In the genomic region with DNA sequence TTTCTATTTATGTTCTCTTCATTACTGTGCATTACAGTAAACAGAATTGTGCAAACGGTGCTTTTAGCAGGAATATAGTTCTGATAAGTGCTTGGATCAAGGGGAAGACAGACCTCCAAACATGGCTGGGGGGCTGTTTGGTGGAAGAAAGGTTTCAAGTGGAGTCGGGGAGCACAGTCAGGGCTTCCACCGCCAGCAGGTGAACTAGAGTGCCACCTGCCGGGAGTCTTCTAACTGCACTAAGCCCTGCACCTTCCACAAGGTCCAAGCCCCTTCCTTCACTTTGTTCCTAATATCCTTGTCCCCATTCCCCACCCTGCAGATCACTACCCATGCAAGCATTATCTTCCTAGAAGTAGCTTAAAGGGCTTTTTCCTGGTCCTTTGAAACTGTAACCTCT, we compare ENCODE assay signal across 9 cellular contexts. TPM values are rescaled to one million over a fixed set of nuclear protein-coding genes. Genes with fewer than 3 reads are reported as not detected.
A peak's percentile ranks its signal among the peaks of the same experiment; 100 is the strongest.
DNase-seq lines count a peak whose midpoint lies in the region; ATAC-seq and TF ChIP-seq lines count a peak whose summit lies in the region.
"Had no signal": no experiment of that assay in that cellular context is flagged by ENCODE, and none has a peak within 500 bp of the region (broad histone marks: within the 10 kb centered on the region; RNA-seq: fewer than 3 reads in every experiment).

No MANE protein-coding gene starts in this region.

- H3K27me3 ChIP-seq in H7 (ENCODE audit: control insufficient read depth, insufficient read depth, low read length), result peaks cover 39% of the 10 kb centered on the region

- H3K27ac ChIP-seq in C4-2B, result peak overlapping the region; percentile 69

- peak; percentile 82 for DNase-seq in H7
- peak; percentile 48 for DNase-seq in RPMI8226
- peak in 26 of 42 donors; percentile 25 to 81 (median 64) for DNase-seq in head of caudate nucleus
- no peak for DNase-seq in DMS114 treated with DMSO at 0.1 percent for 48 hours (lab: John Stamatoyannopoulos, UW; ENCODE audit: unreplicated experiment)
- no peak for DNase-seq in cortex of kidney (lab: John Stamatoyannopoulos, UW)
- DNase-seq: activated T-cell treated with anti-CD3 and anti-CD28 coated beads for 4 hours had no signal

- no peaks in the 10 kb centered on the region for H3K36me3 ChIP-seq in H7 (replicated peaks; ENCODE audit: control insufficient read depth, insufficient read depth, low read length)

- peak; percentile 78 for TF ChIP-seq CTCF in C4-2B (conservative IDR thresholded peaks at IDR 0.05)

- ATAC-seq in HG03432 (IDR thresholded peaks at IDR 0.05; ENCODE audit: unreplicated experiment) (no peak), GM18861 (IDR thresholded peaks at IDR 0.05; ENCODE audit: unreplicated experiment) (no peak)

- H3K4me3 ChIP-seq in H7 (ENCODE audit: insufficient read depth, low read depth, low read length), result no peak overlapping the region

- intact Hi-C loops in head of caudate nucleus (cut with DNase I), result loop anchor here (10.0 kb wide), 1 partner anchor 692 kb away; no protein-coding TSS in a partner anchor

RNA-seq across cellular contexts. Expression of gene ONECUT2, which starts 11.1 kb away (rescaled TPM):
- total RNA-seq in H7 (2014; rRNA removed; shearing (Covaris generic)), result 0.62 and 0.89 TPM in 2 replicates

Comparison
In these comparisons a context has a peak if more than half of its experiments do, and no peak if none do; other contexts are left out.
1. DNase-seq: peak in H7 (single experiment), RPMI8226 (single experiment) and head of caudate nucleus (26 of 42); none in DMS114 treated with DMSO at 0.1 percent for 48 hours (single experiment) and cortex of kidney (single experiment).